Comparison of ENCODE assay signal across 8 cellular contexts in genomic region chrX:109709129-109709631, GRCh38. TPM values are rescaled to one million over a fixed set of nuclear protein-coding genes. Genes with fewer than 3 reads are reported as not detected.
DNase-seq lines count a peak whose midpoint lies in the region; ATAC-seq and TF ChIP-seq lines count a peak whose summit lies in the region.

No MANE protein-coding gene starts in this region.

- H3K27me3 ChIP-seq in A673 (replicated peaks; ENCODE audit: insufficient read depth, low read depth, low read length, poor library complexity), result no peaks in the 10 kb centered on the region
- no peaks in the 10 kb centered on the region for H3K27me3 ChIP-seq in kidney epithelial cell (ENCODE audit: control insufficient read depth, insufficient read depth, low read length)

- peaks cover 10% of the 10 kb centered on the region for H3K4me1 ChIP-seq in A673 (ENCODE audit: insufficient read depth, low read length, poor library complexity, severe bottlenecking)

- no peaks in the 10 kb centered on the region for H3K36me3 ChIP-seq in A673 (ENCODE audit: insufficient read depth, low read length, poor library complexity, severe bottlenecking)
- no peaks in the 10 kb centered on the region for H3K36me3 ChIP-seq in kidney epithelial cell (ENCODE audit: control insufficient read depth, insufficient read depth, low read length)

- H3K27me3 Mint-ChIP-seq in T-cell, result peaks cover 0 to 4% of the 10 kb centered on the region in 2 donors

- H3K4me3 Mint-ChIP-seq in T-cell, result peak overlapping the region in 2 of 3 donors; percentile 7 to 55

- H3K27ac ChIP-seq in A673 (ENCODE audit: low read depth, low read length, poor library complexity, severe bottlenecking), result peak overlapping the region; percentile 58

- no peaks in the 10 kb centered on the region for H3K9me3 Mint-ChIP-seq in T-cell

- H3K4me3 ChIP-seq in A673 (ENCODE audit: low read depth, low read length, poor library complexity, severe bottlenecking) (peak overlapping the region; percentile 0), kidney epithelial cell (ENCODE audit: low read depth, low read length) (no peak overlapping the region)

- CTCF ChIA-PET in A673 (lab: Charles Lee) (no interaction called here), T-cell (lab: Charles Lee) (interaction anchor here (0.5 to 6.6 kb wide), 3 partner anchors 146 to 279 kb away, joined by 5 to 110 read pairs (median 7); no protein-coding TSS in a partner anchor)

- intact Hi-C loops in A673 (cut with micrococcal nuclease; ENCODE audit: unreplicated experiment), result no loop called here

- no peaks in the 10 kb centered on the region for H3K36me3 Mint-ChIP-seq in T-cell

- H3K9me3 ChIP-seq in A673 (ENCODE audit: low read depth, low read length, poor library complexity, severe bottlenecking), result no peaks in the 10 kb centered on the region

- H3K4me1 Mint-ChIP-seq in T-cell, result peaks cover 41 to 64% (median 50%) of the 10 kb centered on the region in 3 donors

- H3K27ac Mint-ChIP-seq in T-cell, result peak overlapping the region in 1 of 2 donors; percentile 28

- TF ChIP-seq CTCF in A673 (conservative IDR thresholded peaks at IDR 0.05; ENCODE audit: low read depth, low read length) (no peak), kidney epithelial cell (IDR thresholded peaks at IDR 0.05; ENCODE audit: insufficient read depth, low read length, poor library complexity, severe bottlenecking) (no peak)

- DNase-seq in A673 (ENCODE audit: low spot score) (peak; percentile 45), T-cell (no peak), kidney epithelial cell (ENCODE audit: low read depth) (peak; percentile 39), NCI-H2107 (lab: John Stamatoyannopoulos, UW) (no peak), NCI-H82 treated with DMSO at 0.1 percent for 48 hours (lab: John Stamatoyannopoulos, UW; ENCODE audit: unreplicated experiment) (no peak), globus pallidus (ENCODE audit: low spot score) (no peak)

- POLR2A ChIA-PET in A673 (lab: Charles Lee; ENCODE audit: low non-redundant PET) (no interaction called here), T-cell (lab: Charles Lee) (no interaction called here)

- ATAC-seq in GM18873 (IDR thresholded peaks at IDR 0.05; ENCODE audit: low FRiP score, unreplicated experiment) (peak; percentile 55), HG03097 (IDR thresholded peaks at IDR 0.05; ENCODE audit: low FRiP score, unreplicated experiment) (peak; percentile 57), T-cell (replicated peaks in 1 of 4) (peak in 1 of 4 experiments; percentile 39)

- no TSS peak for BruUV-seq in A673 (replicated peaks; lab: Mats Ljungman, UMichigan)

RNA-seq across cellular contexts. Expression of gene ACSL4, which starts 23.9 kb away (rescaled TPM):
- total RNA-seq in A673 (2021) (48.3 and 59.7 TPM in 2 replicates), T-cell (10 to 100 TPM; 16.0 to 27.3 (median 17.1) TPM), kidney epithelial cell (68.0 and 70.4 TPM in 2 replicates)

Comparison
In these comparisons a context has a peak if more than half of its experiments do, and no peak if none do; other contexts are left out.
1. DNase-seq: peak in A673 (single experiment) and kidney epithelial cell (single experiment); none in T-cell (0 of 34), NCI-H2107 (single experiment), NCI-H82 treated with DMSO at 0.1 percent for 48 hours (single experiment) and globus pallidus (single experiment).